Comparison of ENCODE assay signal across 1 cellular context in genomic region chr6:142566628-142567396, GRCh38.
TF ChIP-seq lines count a peak whose summit lies in the region.

No MANE protein-coding gene starts in this region.

TF ChIP-seq in endothelial cell of umbilical vein, 7 proteins besides CTCF, POLR2A, EP300 and RAD21:
- TF ChIP-seq POLR2AphosphoS5 (IDR thresholded peaks at IDR 0.05; ENCODE audit: insufficient read depth, low read depth, low read length) (no peak), MYC (IDR thresholded peaks at IDR 0.05; ENCODE audit: low read depth, low read length) (no peak), EZH2 (IDR thresholded peaks at IDR 0.05; ENCODE audit: borderline replicate concordance, low read depth, low read length, severe bottlenecking) (no peak), FOS (IDR thresholded peaks at IDR 0.05; ENCODE audit: borderline replicate concordance, insufficient read depth, low read length) (no peak)
TF ChIP-seq in endothelial cell of umbilical vein: peak in this region for 0.
